In the genomic region with DNA sequence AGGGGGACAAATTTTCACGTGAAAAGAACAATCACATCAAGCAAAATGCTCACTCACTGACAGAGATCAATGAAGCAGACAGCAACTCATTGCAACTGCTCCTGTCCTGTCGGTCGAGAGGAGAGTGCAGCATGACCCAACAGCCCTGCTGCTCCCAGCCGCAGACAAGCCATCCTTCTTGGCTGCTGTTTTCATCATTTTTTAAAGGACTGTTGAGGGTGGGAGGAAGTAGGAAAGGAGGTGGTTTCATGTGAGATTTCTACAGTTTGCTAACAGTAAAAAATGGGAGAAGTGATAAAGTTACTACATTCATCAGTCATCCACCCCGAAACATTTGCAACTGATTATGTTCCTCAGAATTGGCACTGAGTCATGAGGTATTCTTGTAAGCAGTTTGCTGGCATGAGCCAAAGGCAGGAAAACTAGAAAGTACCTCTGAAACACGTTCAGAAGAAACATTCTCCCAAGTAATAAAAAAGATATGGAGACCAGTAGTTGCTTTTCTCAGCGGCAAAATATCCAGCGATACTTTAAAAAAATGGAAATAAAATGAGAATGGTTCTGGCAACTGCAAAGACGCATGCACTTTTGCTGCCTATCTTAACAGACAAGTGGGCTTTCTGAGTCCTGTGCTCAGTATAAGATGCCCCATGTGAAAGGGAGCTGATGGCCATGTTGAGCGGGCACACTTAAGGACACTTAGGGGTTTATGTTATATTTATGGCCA, we compare ENCODE assay signal across 1 cellular context.
TF ChIP-seq lines count a peak whose summit lies in the region.

No MANE protein-coding gene starts in this region.

TF ChIP-seq in HEK293, 187 proteins besides CTCF, POLR2A, EP300 and RAD21 (continued from another document):
- TF ChIP-seq, protein P1, sequence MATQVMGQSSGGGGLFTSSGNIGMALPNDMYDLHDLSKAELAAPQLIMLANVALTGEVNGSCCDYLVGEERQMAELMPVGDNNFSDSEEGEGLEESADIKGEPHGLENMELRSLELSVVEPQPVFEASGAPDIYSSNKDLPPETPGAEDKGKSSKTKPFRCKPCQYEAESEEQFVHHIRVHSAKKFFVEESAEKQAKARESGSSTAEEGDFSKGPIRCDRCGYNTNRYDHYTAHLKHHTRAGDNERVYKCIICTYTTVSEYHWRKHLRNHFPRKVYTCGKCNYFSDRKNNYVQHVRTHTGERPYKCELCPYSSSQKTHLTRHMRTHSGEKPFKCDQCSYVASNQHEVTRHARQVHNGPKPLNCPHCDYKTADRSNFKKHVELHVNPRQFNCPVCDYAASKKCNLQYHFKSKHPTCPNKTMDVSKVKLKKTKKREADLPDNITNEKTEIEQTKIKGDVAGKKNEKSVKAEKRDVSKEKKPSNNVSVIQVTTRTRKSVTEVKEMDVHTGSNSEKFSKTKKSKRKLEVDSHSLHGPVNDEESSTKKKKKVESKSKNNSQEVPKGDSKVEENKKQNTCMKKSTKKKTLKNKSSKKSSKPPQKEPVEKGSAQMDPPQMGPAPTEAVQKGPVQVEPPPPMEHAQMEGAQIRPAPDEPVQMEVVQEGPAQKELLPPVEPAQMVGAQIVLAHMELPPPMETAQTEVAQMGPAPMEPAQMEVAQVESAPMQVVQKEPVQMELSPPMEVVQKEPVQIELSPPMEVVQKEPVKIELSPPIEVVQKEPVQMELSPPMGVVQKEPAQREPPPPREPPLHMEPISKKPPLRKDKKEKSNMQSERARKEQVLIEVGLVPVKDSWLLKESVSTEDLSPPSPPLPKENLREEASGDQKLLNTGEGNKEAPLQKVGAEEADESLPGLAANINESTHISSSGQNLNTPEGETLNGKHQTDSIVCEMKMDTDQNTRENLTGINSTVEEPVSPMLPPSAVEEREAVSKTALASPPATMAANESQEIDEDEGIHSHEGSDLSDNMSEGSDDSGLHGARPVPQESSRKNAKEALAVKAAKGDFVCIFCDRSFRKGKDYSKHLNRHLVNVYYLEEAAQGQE (tag by site-specific recombination; IDR thresholded peaks at IDR 0.05): no peak
- TF ChIP-seq ZNF549 (tag by site-specific recombination; IDR thresholded peaks at IDR 0.05) (no peak), ZNF610 (tag by site-specific recombination; IDR thresholded peaks at IDR 0.05; ENCODE audit: borderline replicate concordance) (no peak), ZNF335 (tag by site-specific recombination; conservative IDR thresholded peaks at IDR 0.05) (peak; percentile 70), ZNF239 (tag by site-specific recombination; IDR thresholded peaks at IDR 0.05) (no peak), ZXDB (tag by site-specific recombination; IDR thresholded peaks at IDR 0.05) (no peak), ZNF660 (tag by site-specific recombination; IDR thresholded peaks at IDR 0.05) (no peak), ZNF473 (tag by site-specific recombination; IDR thresholded peaks at IDR 0.05) (no peak), MEIS1 (CRISPR knock-in tag; IDR thresholded peaks at IDR 0.05; ENCODE audit: borderline replicate concordance) (no peak), ZNF274 (IDR thresholded peaks at IDR 0.05; ENCODE audit: low read length) (no peak), ZNF274 (tag by site-specific recombination; IDR thresholded peaks at IDR 0.05; ENCODE audit: borderline replicate concordance) (no peak), ZNF571 (tag by site-specific recombination; IDR thresholded peaks at IDR 0.05) (no peak), ZBTB17 (tag by site-specific recombination; IDR thresholded peaks at IDR 0.05) (peak; percentile 52), ZIC2 (tag by site-specific recombination; IDR thresholded peaks at IDR 0.05) (no peak)
- TF ChIP-seq, protein P2, sequence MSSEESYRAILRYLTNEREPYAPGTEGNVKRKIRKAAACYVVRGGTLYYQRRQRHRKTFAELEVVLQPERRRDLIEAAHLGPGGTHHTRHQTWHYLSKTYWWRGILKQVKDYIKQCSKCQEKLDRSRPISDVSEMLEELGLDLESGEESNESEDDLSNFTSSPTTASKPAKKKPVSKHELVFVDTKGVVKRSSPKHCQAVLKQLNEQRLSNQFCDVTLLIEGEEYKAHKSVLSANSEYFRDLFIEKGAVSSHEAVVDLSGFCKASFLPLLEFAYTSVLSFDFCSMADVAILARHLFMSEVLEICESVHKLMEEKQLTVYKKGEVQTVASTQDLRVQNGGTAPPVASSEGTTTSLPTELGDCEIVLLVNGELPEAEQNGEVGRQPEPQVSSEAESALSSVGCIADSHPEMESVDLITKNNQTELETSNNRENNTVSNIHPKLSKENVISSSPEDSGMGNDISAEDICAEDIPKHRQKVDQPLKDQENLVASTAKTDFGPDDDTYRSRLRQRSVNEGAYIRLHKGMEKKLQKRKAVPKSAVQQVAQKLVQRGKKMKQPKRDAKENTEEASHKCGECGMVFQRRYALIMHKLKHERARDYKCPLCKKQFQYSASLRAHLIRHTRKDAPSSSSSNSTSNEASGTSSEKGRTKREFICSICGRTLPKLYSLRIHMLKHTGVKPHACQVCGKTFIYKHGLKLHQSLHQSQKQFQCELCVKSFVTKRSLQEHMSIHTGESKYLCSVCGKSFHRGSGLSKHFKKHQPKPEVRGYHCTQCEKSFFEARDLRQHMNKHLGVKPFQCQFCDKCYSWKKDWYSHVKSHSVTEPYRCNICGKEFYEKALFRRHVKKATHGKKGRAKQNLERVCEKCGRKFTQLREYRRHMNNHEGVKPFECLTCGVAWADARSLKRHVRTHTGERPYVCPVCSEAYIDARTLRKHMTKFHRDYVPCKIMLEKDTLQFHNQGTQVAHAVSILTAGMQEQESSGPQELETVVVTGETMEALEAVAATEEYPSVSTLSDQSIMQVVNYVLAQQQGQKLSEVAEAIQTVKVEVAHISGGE (tag by site-specific recombination; conservative IDR thresholded peaks at IDR 0.05; ENCODE audit: low read depth): no peak
- TF ChIP-seq, protein P3, sequence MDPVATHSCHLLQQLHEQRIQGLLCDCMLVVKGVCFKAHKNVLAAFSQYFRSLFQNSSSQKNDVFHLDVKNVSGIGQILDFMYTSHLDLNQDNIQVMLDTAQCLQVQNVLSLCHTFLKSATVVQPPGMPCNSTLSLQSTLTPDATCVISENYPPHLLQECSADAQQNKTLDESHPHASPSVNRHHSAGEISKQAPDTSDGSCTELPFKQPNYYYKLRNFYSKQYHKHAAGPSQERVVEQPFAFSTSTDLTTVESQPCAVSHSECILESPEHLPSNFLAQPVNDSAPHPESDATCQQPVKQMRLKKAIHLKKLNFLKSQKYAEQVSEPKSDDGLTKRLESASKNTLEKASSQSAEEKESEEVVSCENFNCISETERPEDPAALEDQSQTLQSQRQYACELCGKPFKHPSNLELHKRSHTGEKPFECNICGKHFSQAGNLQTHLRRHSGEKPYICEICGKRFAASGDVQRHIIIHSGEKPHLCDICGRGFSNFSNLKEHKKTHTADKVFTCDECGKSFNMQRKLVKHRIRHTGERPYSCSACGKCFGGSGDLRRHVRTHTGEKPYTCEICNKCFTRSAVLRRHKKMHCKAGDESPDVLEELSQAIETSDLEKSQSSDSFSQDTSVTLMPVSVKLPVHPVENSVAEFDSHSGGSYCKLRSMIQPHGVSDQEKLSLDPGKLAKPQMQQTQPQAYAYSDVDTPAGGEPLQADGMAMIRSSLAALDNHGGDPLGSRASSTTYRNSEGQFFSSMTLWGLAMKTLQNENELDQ (tag by site-specific recombination; IDR thresholded peaks at IDR 0.05; ENCODE audit: low read depth): no peak
